Comparison of ENCODE assay signal across 1 cellular context in genomic region chr15:73697033-73697467, GRCh38.
TF ChIP-seq lines count a peak whose summit lies in the region.

No MANE protein-coding gene starts in this region.

TF ChIP-seq in K562, 482 proteins besides CTCF, POLR2A, EP300 and RAD21 (continued from another document):
- no peak for TF ChIP-seq ATF3 (IDR thresholded peaks at IDR 0.05)
- no peak for TF ChIP-seq ATF3 (CRISPR knock-in tag; conservative IDR thresholded peaks at IDR 0.05)
- 0 out of 4 replicates have a peak, but pooled peaks of 1 of the 2 experiments have one; percentile 30 for TF ChIP-seq MAZ (CRISPR knock-in tag; conservative IDR thresholded peaks at IDR 0.05 in 1 of 2, IDR thresholded peaks at IDR 0.05 in 1 of 2)
- TF ChIP-seq MAFF (IDR thresholded peaks at IDR 0.05; ENCODE audit: low read length) = peak; percentile 76
- no peak for TF ChIP-seq ZNF57 (CRISPR knock-in tag; IDR thresholded peaks at IDR 0.05)
- TF ChIP-seq PTRF (tag; IDR thresholded peaks at IDR 0.05) = no peak
- TF ChIP-seq SAFB (IDR thresholded peaks at IDR 0.05; ENCODE audit: borderline replicate concordance, low read depth, low read length) = no peak
- peak in 1 of 2 experiments; percentile 59; a peak in 2 of 4 replicates for TF ChIP-seq MNT (conservative IDR thresholded peaks at IDR 0.05)
- no peak for TF ChIP-seq TFAM (CRISPR knock-in tag; conservative IDR thresholded peaks at IDR 0.05)
- TF ChIP-seq NUFIP1 (IDR thresholded peaks at IDR 0.05; ENCODE audit: partially characterized antibody) = no peak
- peak; percentile 74 for TF ChIP-seq TFAP4 (CRISPR knock-in tag; IDR thresholded peaks at IDR 0.05; ENCODE audit: borderline replicate concordance)
- peak; percentile 97 for TF ChIP-seq C11orf30 (IDR thresholded peaks at IDR 0.05; ENCODE audit: low read depth)
- no peak for TF ChIP-seq SMAD3 (CRISPR knock-in tag; conservative IDR thresholded peaks at IDR 0.05)
- TF ChIP-seq SNIP1 (IDR thresholded peaks at IDR 0.05; ENCODE audit: low read depth) = no peak
- 0 out of 4 replicates have a peak, but pooled peaks of 1 of the 2 experiments have one; percentile 17 for TF ChIP-seq SIN3A (IDR thresholded peaks at IDR 0.05; ENCODE audit: borderline replicate concordance in 2 of 2, control insufficient read depth in 1 of 2, low read depth in 2 of 2, low read length in 2 of 2)
- TF ChIP-seq ARID4B (CRISPR knock-in tag; IDR thresholded peaks at IDR 0.05) = no peak
- TF ChIP-seq PHB (CRISPR knock-in tag; IDR thresholded peaks at IDR 0.05) = no peak
- TF ChIP-seq SRSF9 (IDR thresholded peaks at IDR 0.05; ENCODE audit: borderline replicate concordance, low read depth, low read length) = no peak
- TF ChIP-seq ZZZ3 (IDR thresholded peaks at IDR 0.05) = no peak
- no peak for TF ChIP-seq ZNF507 (tag; conservative IDR thresholded peaks at IDR 0.05)
- TF ChIP-seq MAFK (IDR thresholded peaks at IDR 0.05; ENCODE audit: low read length) = peak; percentile 92
- TF ChIP-seq RBM17 (IDR thresholded peaks at IDR 0.05; ENCODE audit: borderline replicate concordance, low read depth, low read length) = no peak
- TF ChIP-seq HMBOX1 (IDR thresholded peaks at IDR 0.05) = no peak
- TF ChIP-seq KAT2B (IDR thresholded peaks at IDR 0.05; ENCODE audit: low read depth, low read length) = no peak
- TF ChIP-seq NFE2L1 (tag; IDR thresholded peaks at IDR 0.05; ENCODE audit: borderline replicate concordance, low read depth) = no peak
- TF ChIP-seq TEAD1 (CRISPR knock-in tag; IDR thresholded peaks at IDR 0.05) = no peak
- 0 out of 2 replicates have a peak, but pooled peaks have one; percentile 3 for TF ChIP-seq CBFA2T2 (conservative IDR thresholded peaks at IDR 0.05)
- no peak for TF ChIP-seq THRB (CRISPR knock-in tag; conservative IDR thresholded peaks at IDR 0.05)
- TF ChIP-seq MCM5 (IDR thresholded peaks at IDR 0.05; ENCODE audit: low read depth) = no peak
- TF ChIP-seq ZNF408 (CRISPR knock-in tag; IDR thresholded peaks at IDR 0.05; ENCODE audit: low read depth) = no peak
- no peak for TF ChIP-seq RUNX1 (IDR thresholded peaks at IDR 0.05; ENCODE audit: low read depth)
- TF ChIP-seq XRCC5 (IDR thresholded peaks at IDR 0.05; ENCODE audit: low read depth, low read length) = no peak
- TF ChIP-seq SPI1 (IDR thresholded peaks at IDR 0.05; ENCODE audit: borderline replicate concordance, low read depth, low read length) = peak; percentile 41; the same call in 1 of the 2 replicates
- TF ChIP-seq MXD1 (CRISPR knock-in tag; IDR thresholded peaks at IDR 0.05; ENCODE audit: borderline replicate concordance, poor library complexity, severe bottlenecking) = no peak
- peak; percentile 48; the same call in 1 of the 2 replicates for TF ChIP-seq NFE2 (IDR thresholded peaks at IDR 0.05; ENCODE audit: low read depth)
- peak; percentile 26; the same call in 1 of the 2 replicates for TF ChIP-seq ETV5 (CRISPR knock-in tag; IDR thresholded peaks at IDR 0.05; ENCODE audit: low read depth)
- TF ChIP-seq HIVEP1 (CRISPR knock-in tag; IDR thresholded peaks at IDR 0.05) = peak; percentile 84
